Comparison of ENCODE assay signal across 10 cellular contexts in the genomic region with DNA sequence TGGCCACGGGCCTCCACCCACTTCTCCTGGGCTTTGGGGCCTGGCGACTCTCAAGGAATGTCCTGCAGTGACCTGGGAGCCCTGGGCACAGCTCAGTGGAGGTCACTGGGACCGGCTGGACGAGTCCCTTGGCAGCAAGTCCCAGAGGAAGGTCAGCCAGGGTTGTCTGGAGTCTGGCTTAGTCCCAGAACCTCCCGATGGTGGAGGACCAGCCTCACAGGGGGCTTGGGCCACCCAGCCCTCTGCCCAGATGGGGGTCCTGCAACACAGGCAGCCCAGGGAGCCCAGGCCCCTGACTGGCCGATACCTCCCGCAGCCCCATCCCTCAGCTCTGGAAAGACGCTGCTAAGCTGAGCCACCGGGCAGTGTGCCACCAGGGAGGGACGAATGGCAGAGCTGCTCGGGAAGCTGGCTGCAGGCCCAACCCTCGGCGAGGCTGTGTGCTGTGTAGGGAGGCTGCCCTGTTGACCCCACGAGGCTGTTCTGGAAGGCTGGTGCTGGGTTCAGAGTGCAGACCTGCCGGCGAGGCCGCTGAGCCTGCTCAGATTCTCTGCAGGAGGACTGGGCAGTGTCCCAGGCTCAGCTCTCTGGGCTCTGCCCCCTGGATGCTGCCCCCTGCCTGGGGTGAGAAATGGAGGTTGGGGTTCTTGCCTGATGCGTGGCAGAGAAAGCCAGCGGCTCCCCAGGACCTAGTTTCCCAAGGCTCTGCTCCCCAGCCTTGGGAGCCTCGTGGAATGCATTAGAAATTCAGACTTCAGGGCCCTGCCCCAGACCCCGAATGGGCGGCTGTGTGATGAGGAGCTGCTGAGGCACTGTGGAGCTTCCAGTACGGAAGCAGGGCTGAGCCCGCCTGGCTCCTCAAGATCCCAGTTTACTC.
DNase-seq lines count a peak whose midpoint lies in the region; ATAC-seq, FAIRE-seq and TF ChIP-seq lines count a peak whose summit lies in the region.
"Had no signal": no experiment of that assay in that cellular context is flagged by ENCODE, and none has a peak within 500 bp of the region (broad histone marks: within the 10 kb centered on the region; RNA-seq: fewer than 3 reads in every experiment).

No MANE protein-coding gene starts in this region.

- TF ChIP-seq CTCF in SK-N-SH (IDR thresholded peaks at IDR 0.05) (no peak), heart right ventricle (IDR thresholded peaks at IDR 0.05) (no peak), retinal pigment epithelial cell (conservative IDR thresholded peaks at IDR 0.05; ENCODE audit: low read depth, low read length) (no peak)

- FAIRE-seq in HTR-8/SVneo (lab: Jason Lieb, UNC): no peak
- FAIRE-seq: colon had no signal

- no peaks in the 10 kb centered on the region for H3K79me2 ChIP-seq in SK-N-SH (ENCODE audit: insufficient read depth)

- no peaks in the 10 kb centered on the region for H3K4me1 Mint-ChIP-seq in immature natural killer cell

- H4K20me1 ChIP-seq in SK-N-SH (ENCODE audit: insufficient read depth): no peaks in the 10 kb centered on the region

- no peak overlapping the region for H3K9ac ChIP-seq in SK-N-SH

- H3K27me3 Mint-ChIP-seq in immature natural killer cell (ENCODE audit: low read depth in 3 of 3): peaks cover 2 to 16% (median 6%) of the 10 kb centered on the region in 3 donors

- TF ChIP-seq RAD21 in SK-N-SH (IDR thresholded peaks at IDR 0.05; ENCODE audit: low read length): no peak

- H3K4me3 ChIP-seq in SK-N-SH (ENCODE audit: low read depth in 2 of 2, low read length in 1 of 2) (no peak overlapping the region), heart right ventricle (peak overlapping the region in 3 of 10 donors; percentile 9 to 33 (median 14)), retinal pigment epithelial cell (ENCODE audit: low read length) (no peak overlapping the region)

- no peak overlapping the region for H2AFZ ChIP-seq in SK-N-SH (ENCODE audit: low read depth)

- DNase-seq in GM03348 (ENCODE audit: low spot score) (peak; percentile 83), SK-N-SH (peak; percentile 93), heart right ventricle (peak; percentile 84 to 88), retinal pigment epithelial cell (ENCODE audit: low read depth) (peak; percentile 59), immature natural killer cell (no peak), HTR-8/SVneo (ENCODE audit: insufficient read length, low spot score) (no peak)
- DNase-seq: NCI-H1436 treated with DMSO at 0.1 percent for 48 hours had no signal

- H3K9me3 Mint-ChIP-seq in immature natural killer cell: no peaks in the 10 kb centered on the region

- H3K27ac ChIP-seq in SK-N-SH (ENCODE audit: low read depth in 2 of 2, low read length in 1 of 2) (peak overlapping the region in 1 of 2 experiments; percentile 83; a peak in 2 of 4 replicates), heart right ventricle (peak overlapping the region in 7 of 10 donors; percentile 36 to 79 (median 58))

- WGBS in SK-N-SH (ENCODE audit: low lambda C conversion rate): 27% methylated on average over 6 of the region's 24 CpGs
- WGBS in heart right ventricle, 2 donors: 31 to 33% methylated on average over 24 of the region's 24 CpGs

- TF ChIP-seq EP300 in SK-N-SH (IDR thresholded peaks at IDR 0.05; ENCODE audit: borderline replicate concordance in 1 of 2, low read depth in 1 of 2, low read length in 1 of 2): no peak

- H3K36me3 Mint-ChIP-seq in immature natural killer cell: no peaks in the 10 kb centered on the region

- H3K9me2 ChIP-seq in SK-N-SH: no peaks in the 10 kb centered on the region

- POLR2A ChIA-PET in SK-N-SH (lab: Yijun Ruan, JAX): interaction anchor here (0.7 to 2.1 kb wide), 2 partner anchors 29 to 42 kb away, joined by 3 to 10 read pairs; no protein-coding TSS in a partner anchor

- H3K9me3 ChIP-seq in SK-N-SH: no peaks in the 10 kb centered on the region
- no peaks in the 10 kb centered on the region for H3K9me3 ChIP-seq in heart right ventricle

- no peaks in the 10 kb centered on the region for H3K27me3 ChIP-seq in SK-N-SH (ENCODE audit: insufficient read depth)
- peaks cover 0 to 10% (median 0%) of the 10 kb centered on the region in 7 donors for H3K27me3 ChIP-seq in heart right ventricle

- no peaks in the 10 kb centered on the region for H3K36me3 ChIP-seq in SK-N-SH (replicated peaks in 1 of 2; ENCODE audit: control insufficient read depth in 1 of 2, insufficient read depth in 2 of 2, low read length in 1 of 2)
- no peaks in the 10 kb centered on the region for H3K36me3 ChIP-seq in heart right ventricle

- no peaks in the 10 kb centered on the region for H3F3A ChIP-seq in SK-N-SH (replicated peaks; ENCODE audit: insufficient read depth)

- no peak overlapping the region for H3K27ac Mint-ChIP-seq in immature natural killer cell

- intact Hi-C loops in heart right ventricle (cut with DNase I): no loop called here

- ATAC-seq in heart right ventricle (peak; percentile 81 to 98 (median 94)), HG02588 (IDR thresholded peaks at IDR 0.05; ENCODE audit: unreplicated experiment) (no peak), GM18870 (IDR thresholded peaks at IDR 0.05; ENCODE audit: unreplicated experiment) (no peak)

- CTCF ChIA-PET in SK-N-SH (lab: Yijun Ruan, JAX): interaction anchor here (0.7 to 3.3 kb wide), 7 partner anchors 9 to 62 kb away, joined by 3 to 14 read pairs (median 3); a partner anchor contains a TSS

- H3K4me2 ChIP-seq in SK-N-SH: no peak overlapping the region

- H3K4me1 ChIP-seq in SK-N-SH (ENCODE audit: control insufficient read depth in 1 of 2, insufficient read depth in 2 of 2, low read depth in 1 of 2, low read length in 1 of 2): peaks cover 0 to 37% of the 10 kb centered on the region in 2 experiments; a peak in 2 of 4 replicates
- peaks cover 0 to 16% (median 8%) of the 10 kb centered on the region in 9 donors for H3K4me1 ChIP-seq in heart right ventricle

- H3K4me3 Mint-ChIP-seq in immature natural killer cell: no peak overlapping the region

TF ChIP-seq in SK-N-SH, 30 proteins besides CTCF, POLR2A, EP300 and RAD21:
- no peak for TF ChIP-seq YY1 (IDR thresholded peaks at IDR 0.05; ENCODE audit: low read depth)
- TF ChIP-seq, protein P1, sequence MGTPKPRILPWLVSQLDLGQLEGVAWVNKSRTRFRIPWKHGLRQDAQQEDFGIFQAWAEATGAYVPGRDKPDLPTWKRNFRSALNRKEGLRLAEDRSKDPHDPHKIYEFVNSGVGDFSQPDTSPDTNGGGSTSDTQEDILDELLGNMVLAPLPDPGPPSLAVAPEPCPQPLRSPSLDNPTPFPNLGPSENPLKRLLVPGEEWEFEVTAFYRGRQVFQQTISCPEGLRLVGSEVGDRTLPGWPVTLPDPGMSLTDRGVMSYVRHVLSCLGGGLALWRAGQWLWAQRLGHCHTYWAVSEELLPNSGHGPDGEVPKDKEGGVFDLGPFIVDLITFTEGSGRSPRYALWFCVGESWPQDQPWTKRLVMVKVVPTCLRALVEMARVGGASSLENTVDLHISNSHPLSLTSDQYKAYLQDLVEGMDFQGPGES (IDR thresholded peaks at IDR 0.05; ENCODE audit: low read depth, low read length): no peak
- no peak for TF ChIP-seq MEF2A (IDR thresholded peaks at IDR 0.05; ENCODE audit: borderline replicate concordance, low read depth)
- TF ChIP-seq, protein P2, sequence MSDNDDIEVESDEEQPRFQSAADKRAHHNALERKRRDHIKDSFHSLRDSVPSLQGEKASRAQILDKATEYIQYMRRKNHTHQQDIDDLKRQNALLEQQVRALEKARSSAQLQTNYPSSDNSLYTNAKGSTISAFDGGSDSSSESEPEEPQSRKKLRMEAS (IDR thresholded peaks at IDR 0.05; ENCODE audit: low read depth): no peak
- TF ChIP-seq EZH2phosphoT487 (IDR thresholded peaks at IDR 0.05; ENCODE audit: borderline replicate concordance, low read depth): no peak
- TF ChIP-seq RFX5 (IDR thresholded peaks at IDR 0.05; ENCODE audit: low read length): no peak
- TF ChIP-seq, protein P3, sequence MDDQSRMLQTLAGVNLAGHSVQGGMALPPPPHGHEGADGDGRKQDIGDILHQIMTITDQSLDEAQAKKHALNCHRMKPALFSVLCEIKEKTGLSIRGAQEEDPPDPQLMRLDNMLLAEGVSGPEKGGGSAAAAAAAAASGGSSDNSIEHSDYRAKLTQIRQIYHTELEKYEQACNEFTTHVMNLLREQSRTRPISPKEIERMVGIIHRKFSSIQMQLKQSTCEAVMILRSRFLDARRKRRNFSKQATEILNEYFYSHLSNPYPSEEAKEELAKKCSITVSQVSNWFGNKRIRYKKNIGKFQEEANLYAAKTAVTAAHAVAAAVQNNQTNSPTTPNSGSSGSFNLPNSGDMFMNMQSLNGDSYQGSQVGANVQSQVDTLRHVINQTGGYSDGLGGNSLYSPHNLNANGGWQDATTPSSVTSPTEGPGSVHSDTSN (IDR thresholded peaks at IDR 0.05): no peak
- peak; percentile 19; the same call in 1 of the 2 replicates for TF ChIP-seq RCOR1 (IDR thresholded peaks at IDR 0.05; ENCODE audit: low read length)
- peak; percentile 58; the same call in 1 of the 2 replicates for TF ChIP-seq FOXJ3 (CRISPR knock-in tag; IDR thresholded peaks at IDR 0.05)
- no peak for TF ChIP-seq CHD2 (IDR thresholded peaks at IDR 0.05; ENCODE audit: low read length, partially characterized antibody)
- no peak for TF ChIP-seq TEAD4 (IDR thresholded peaks at IDR 0.05; ENCODE audit: borderline replicate concordance, insufficient read depth)
- TF ChIP-seq GATA2 (CRISPR knock-in tag; IDR thresholded peaks at IDR 0.05): no peak
- 0 out of 2 replicates have a peak, but pooled peaks have one; percentile 16 for TF ChIP-seq MXI1 (IDR thresholded peaks at IDR 0.05; ENCODE audit: low read depth, low read length)
- TF ChIP-seq, protein P4, sequence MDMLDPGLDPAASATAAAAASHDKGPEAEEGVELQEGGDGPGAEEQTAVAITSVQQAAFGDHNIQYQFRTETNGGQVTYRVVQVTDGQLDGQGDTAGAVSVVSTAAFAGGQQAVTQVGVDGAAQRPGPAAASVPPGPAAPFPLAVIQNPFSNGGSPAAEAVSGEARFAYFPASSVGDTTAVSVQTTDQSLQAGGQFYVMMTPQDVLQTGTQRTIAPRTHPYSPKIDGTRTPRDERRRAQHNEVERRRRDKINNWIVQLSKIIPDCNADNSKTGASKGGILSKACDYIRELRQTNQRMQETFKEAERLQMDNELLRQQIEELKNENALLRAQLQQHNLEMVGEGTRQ (IDR thresholded peaks at IDR 0.05; ENCODE audit: borderline replicate concordance, low read depth, low read length): no peak
- no peak for TF ChIP-seq FOSL2 (IDR thresholded peaks at IDR 0.05; ENCODE audit: borderline replicate concordance, low read depth)
- no peak for TF ChIP-seq POLR2AphosphoS5 (IDR thresholded peaks at IDR 0.05; ENCODE audit: low read depth, low read length)
- no peak for TF ChIP-seq JUND (IDR thresholded peaks at IDR 0.05)

Comparison
In these comparisons a context has a peak if more than half of its experiments do, and no peak if none do; other contexts are left out.
1. DNase-seq: peak in GM03348 (single experiment), SK-N-SH (single experiment), heart right ventricle (2 of 2) and retinal pigment epithelial cell (single experiment); none in immature natural killer cell (0 of 3) and HTR-8/SVneo (single experiment).
2. ATAC-seq: peak in heart right ventricle (8 of 8); none in HG02588 (single experiment) and GM18870 (single experiment).